26 cellular contexts compared by ENCODE assay signal in the genomic region with DNA sequence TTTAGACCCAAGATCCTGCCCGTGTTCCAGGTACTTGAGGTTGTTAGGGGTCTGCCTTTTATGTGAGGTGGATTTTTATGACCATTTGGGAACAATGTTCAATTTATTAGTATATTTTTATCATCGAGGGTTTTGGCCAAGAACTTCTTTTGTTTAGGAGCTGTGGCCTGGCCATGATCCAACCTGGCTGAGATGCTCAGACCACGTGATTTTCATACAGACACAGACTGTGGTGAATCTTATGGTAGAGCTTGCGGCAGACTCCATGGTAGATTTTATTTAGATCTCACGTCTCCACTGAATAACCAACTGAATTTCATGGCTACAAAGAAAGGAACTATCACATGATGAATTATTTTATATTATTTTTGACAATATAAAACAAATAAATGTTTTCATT.
DNase-seq lines count a peak whose midpoint lies in the region; ATAC-seq, FAIRE-seq and TF ChIP-seq lines count a peak whose summit lies in the region.
"Had no signal": no experiment of that assay in that cellular context is flagged by ENCODE, and none has a peak within 500 bp of the region (broad histone marks: within the 10 kb centered on the region; RNA-seq: fewer than 3 reads in every experiment).

No MANE protein-coding gene starts in this region.

- POLR2A ChIA-PET in MCF 10A (lab: Yijun Ruan, JAX): interaction anchor here (0.6 to 1.8 kb wide), 4 partner anchors 10 to 1408 kb away, joined by 3 to 9 read pairs (median 4); no protein-coding TSS in a partner anchor

- H3K4me1 ChIP-seq in breast epithelium (no peaks in the 10 kb centered on the region), astrocyte (ENCODE audit: insufficient read depth, low read length) (no peaks in the 10 kb centered on the region), gastroesophageal sphincter (no peaks in the 10 kb centered on the region)
- H3K4me1 ChIP-seq: ascending aorta, heart left ventricle, lower lobe of right lung, transverse colon had no signal

- BruUV-seq in MCF 10A (replicated peaks; lab: Mats Ljungman, UMichigan): no TSS peak

- TF ChIP-seq EP300 in gastroesophageal sphincter (IDR thresholded peaks at IDR 0.05): no peak

- H3K9me3 Mint-ChIP-seq in MCF 10A (ENCODE audit: unreplicated experiment) (peaks cover 9% of the 10 kb centered on the region), astrocyte (ENCODE audit: unreplicated experiment) (no peaks in the 10 kb centered on the region)

- H3K79me2 ChIP-seq in astrocyte (ENCODE audit: insufficient read depth, low read length): no peaks in the 10 kb centered on the region

- CTCF ChIA-PET in MCF 10A (lab: Yijun Ruan, JAX): interaction anchor here (1.8 kb wide), 1 partner anchor 9 kb away, joined by 3 read pairs; no protein-coding TSS in a partner anchor

- no peak for FAIRE-seq in astrocyte (lab: Jason Lieb, UNC)
- FAIRE-seq: H54, TTC549 had no signal

- TF ChIP-seq POLR2A in breast epithelium (IDR thresholded peaks at IDR 0.05): no peak
- TF ChIP-seq POLR2A in erythroblast (IDR thresholded peaks at IDR 0.05; ENCODE audit: low read length): no peak
- no peak for TF ChIP-seq POLR2A in gastroesophageal sphincter (IDR thresholded peaks at IDR 0.05)

- no peak overlapping the region for H3K9ac ChIP-seq in astrocyte (ENCODE audit: low read length)

- peaks cover 10% of the 10 kb centered on the region for H3K4me1 Mint-ChIP-seq in MCF 10A (ENCODE audit: insufficient read depth, unreplicated experiment)
- no peaks in the 10 kb centered on the region for H3K4me1 Mint-ChIP-seq in astrocyte (ENCODE audit: low read depth, unreplicated experiment)
- H3K4me1 Mint-ChIP-seq: CD4-positive, alpha-beta memory T cell; naive B cell had no signal

- 53 to 58% methylated on average over 4 to 5 of the region's 5 CpGs for WGBS in gastroesophageal sphincter (ENCODE audit: low coverage in 1 of 2), 2 donors

- H3K4me3 Mint-ChIP-seq in MCF 10A (ENCODE audit: unreplicated experiment): no peak overlapping the region
- H3K4me3 Mint-ChIP-seq in astrocyte (ENCODE audit: unreplicated experiment): no peak overlapping the region
- H3K4me3 Mint-ChIP-seq: CD4-positive, alpha-beta memory T cell; naive B cell had no signal

- peaks cover 0 to 6% of the 10 kb centered on the region in 2 donors for H3K9me3 ChIP-seq in breast epithelium
- H3K9me3 ChIP-seq in astrocyte (ENCODE audit: insufficient read depth, low read depth, low read length): no peaks in the 10 kb centered on the region
- H3K9me3 ChIP-seq in gastroesophageal sphincter: no peaks in the 10 kb centered on the region
- H3K9me3 ChIP-seq: ascending aorta, ovary, transverse colon had no signal

- H3K4me2 ChIP-seq in astrocyte (ENCODE audit: low read length): no peak overlapping the region

- H2AFZ ChIP-seq in astrocyte (ENCODE audit: low read depth, low read length): no peak overlapping the region

- ATAC-seq in gastroesophageal sphincter (no peak), GM21526 (IDR thresholded peaks at IDR 0.05; ENCODE audit: low FRiP score, unreplicated experiment) (no peak)
- ATAC-seq: heart left ventricle, lower lobe of right lung, Panc1, sciatic nerve had no signal

- TF ChIP-seq CTCF in MCF 10A (IDR thresholded peaks at IDR 0.05; ENCODE audit: unreplicated experiment): no peak
- no peak for TF ChIP-seq CTCF in breast epithelium (IDR thresholded peaks at IDR 0.05)
- no peak for TF ChIP-seq CTCF in astrocyte (IDR thresholded peaks at IDR 0.05; ENCODE audit: insufficient read depth, low read depth, low read length)
- TF ChIP-seq CTCF in fibroblast of villous mesenchyme (IDR thresholded peaks at IDR 0.05; ENCODE audit: insufficient read depth, low read depth, low read length): no peak
- TF ChIP-seq CTCF in gastroesophageal sphincter (IDR thresholded peaks at IDR 0.05): no peak

- no peaks in the 10 kb centered on the region for H3K27me3 Mint-ChIP-seq in MCF 10A (ENCODE audit: insufficient read depth, unreplicated experiment)
- no peaks in the 10 kb centered on the region for H3K27me3 Mint-ChIP-seq in astrocyte (ENCODE audit: low read depth, unreplicated experiment)
- H3K27me3 Mint-ChIP-seq: CD4-positive, alpha-beta memory T cell; naive B cell had no signal

- H3K27ac Mint-ChIP-seq in MCF 10A (ENCODE audit: low read depth, unreplicated experiment) (no peak overlapping the region), astrocyte (ENCODE audit: unreplicated experiment) (no peak overlapping the region)
- H3K27ac Mint-ChIP-seq: CD4-positive, alpha-beta memory T cell; naive B cell had no signal

- H3K36me3 ChIP-seq in breast epithelium (no peaks in the 10 kb centered on the region), astrocyte (ENCODE audit: insufficient read depth, low read length) (no peaks in the 10 kb centered on the region), gastroesophageal sphincter (no peaks in the 10 kb centered on the region)
- H3K36me3 ChIP-seq: ascending aorta, heart left ventricle, lower lobe of right lung, ovary, transverse colon had no signal

- intact Hi-C loops in MCF 10A (cut with micrococcal nuclease) (no loop called here), breast epithelium (cut with DNase I; ENCODE audit: low total_unique reads) (no loop called here)

- H3K36me3 Mint-ChIP-seq in MCF 10A (ENCODE audit: insufficient read depth, unreplicated experiment): no peaks in the 10 kb centered on the region
- no peaks in the 10 kb centered on the region for H3K36me3 Mint-ChIP-seq in astrocyte (ENCODE audit: low read depth, unreplicated experiment)
- H3K36me3 Mint-ChIP-seq: CD4-positive, alpha-beta memory T cell; naive B cell had no signal

- no peaks in the 10 kb centered on the region for H3K27me3 ChIP-seq in breast epithelium
- H3K27me3 ChIP-seq in astrocyte (ENCODE audit: insufficient read depth, low read length): no peaks in the 10 kb centered on the region
- no peaks in the 10 kb centered on the region for H3K27me3 ChIP-seq in gastroesophageal sphincter
- H3K27me3 ChIP-seq: ascending aorta, heart left ventricle, ovary, transverse colon had no signal

- H4K20me1 ChIP-seq in astrocyte (ENCODE audit: insufficient read depth, low read length): no peaks in the 10 kb centered on the region

- DNase-seq in MCF 10A (ENCODE audit: unreplicated experiment) (peak; percentile 45), breast epithelium (ENCODE audit: low spot score in 2 of 2) (no peak), astrocyte (ENCODE audit: low read depth) (peak; percentile 9), fibroblast of villous mesenchyme (ENCODE audit: low read depth) (peak; percentile 2), NCI-H2029 treated with DMSO at 0.1 percent for 48 hours (lab: John Stamatoyannopoulos, UW) (no peak), erythroblast (lab: John Stamatoyannopoulos, UW) (no peak)
- DNase-seq: activated CD4-positive, alpha-beta T cell treated with anti-CD3 and anti-CD28 coated beads for 48 hours; activated CD8-positive, alpha-beta memory T cell treated with anti-CD3 and anti-CD28 coated beads, Interleukin-2, amount 50 U/mL, for 48 hours; activated gamma-delta T cell treated with Interleukin-2 at 50 U/mL for 16 hours; CD4-positive, alpha-beta memory T cell; cortex of kidney; heart left ventricle; lower lobe of right lung; naive B cell; NCI-H187 treated with DMSO at 0.1 percent for 48 hours; NCI-H69; ovary; stimulated activated naive CD4-positive, alpha-beta T cell treated with Interleukin-2 at 50 U/mL for 16 hours; transverse colon had no signal

- no peak overlapping the region for H3K4me3 ChIP-seq in breast epithelium
- no peak overlapping the region for H3K4me3 ChIP-seq in astrocyte (ENCODE audit: insufficient read depth, low read depth, low read length)
- H3K4me3 ChIP-seq in fibroblast of villous mesenchyme (ENCODE audit: low read depth, low read length): no peak overlapping the region
- no peak overlapping the region for H3K4me3 ChIP-seq in gastroesophageal sphincter
- H3K4me3 ChIP-seq: ascending aorta, heart left ventricle, lower lobe of right lung, ovary, transverse colon had no signal

- H3K27ac ChIP-seq in breast epithelium: no peak overlapping the region
- H3K27ac ChIP-seq in astrocyte (ENCODE audit: low read depth, low read length): no peak overlapping the region
- H3K27ac ChIP-seq in gastroesophageal sphincter: no peak overlapping the region
- H3K27ac ChIP-seq: ascending aorta, heart left ventricle, lower lobe of right lung, ovary, transverse colon had no signal

Comparison
In these comparisons a context has a peak if more than half of its experiments do, and no peak if none do; other contexts are left out.
1. DNase-seq: peak in MCF 10A (single experiment), astrocyte (single experiment) and fibroblast of villous mesenchyme (single experiment); none in breast epithelium (0 of 2), NCI-H2029 treated with DMSO at 0.1 percent for 48 hours (single experiment) and erythroblast (0 of 2).